ENCODE assay signal across 15 cellular contexts in genomic region chr5:139413963-139414362, GRCh38. TPM values are rescaled to one million over a fixed set of nuclear protein-coding genes. Genes with fewer than 3 reads are reported as not detected.
DNase-seq lines count a peak whose midpoint lies in the region; ATAC-seq and TF ChIP-seq lines count a peak whose summit lies in the region.
"Had no signal": no experiment of that assay in that cellular context is flagged by ENCODE, and none has a peak within 500 bp of the region (broad histone marks: within the 10 kb centered on the region; RNA-seq: fewer than 3 reads in every experiment).

No MANE protein-coding gene starts in this region.

- intact Hi-C loops in Right ventricle myocardium superior (cut with DNase I), result loop anchor here (10.0 kb wide), 1 partner anchor 119 kb away; the partner anchor contains the start of gene MATR3
- intact Hi-C loops in dorsolateral prefrontal cortex (cut with DNase I), result no loop called here
- intact Hi-C loops in A673 (cut with micrococcal nuclease; ENCODE audit: unreplicated experiment), result no loop called here

- ATAC-seq in Right ventricle myocardium superior (ENCODE audit: poor library complexity) (no peak), HG02588 (IDR thresholded peaks at IDR 0.05; ENCODE audit: unreplicated experiment) (no peak), esophagus mucosa (no peak)
- ATAC-seq: left colon had no signal

- TF ChIP-seq CTCF in right atrium auricular region (IDR thresholded peaks at IDR 0.05), result no peak
- TF ChIP-seq CTCF in KMS-11 (conservative IDR thresholded peaks at IDR 0.05; ENCODE audit: low read depth, low read length), result no peak
- TF ChIP-seq CTCF in dorsolateral prefrontal cortex (IDR thresholded peaks at IDR 0.05 in 54 of 56, conservative IDR thresholded peaks at IDR 0.05 in 2 of 56; ENCODE audit: low read depth in 1 of 56, partially characterized antibody in 56 of 56), result no peak
- TF ChIP-seq CTCF in suprapubic skin (IDR thresholded peaks at IDR 0.05), result no peak
- TF ChIP-seq CTCF in A673 (conservative IDR thresholded peaks at IDR 0.05; ENCODE audit: low read depth, low read length), result no peak

- POLR2A ChIA-PET in A673 (lab: Charles Lee; ENCODE audit: low non-redundant PET), result no interaction called here

- peak overlapping the region; percentile 78 to 94 for H3K27ac ChIP-seq in right atrium auricular region
- peak overlapping the region; percentile 94 for H3K27ac ChIP-seq in KMS-11
- H3K27ac ChIP-seq in dorsolateral prefrontal cortex, result peak overlapping the region in 58 of 59 donors; percentile 63 to 96 (median 90)
- H3K27ac ChIP-seq in suprapubic skin, result peak overlapping the region; percentile 28
- H3K27ac ChIP-seq in A673 (ENCODE audit: low read depth, low read length, poor library complexity, severe bottlenecking), result no peak overlapping the region

- no peaks in the 10 kb centered on the region for H4K20me1 ChIP-seq in KMS-11 (ENCODE audit: insufficient read depth)

- H3K79me2 ChIP-seq in KMS-11 (ENCODE audit: insufficient read depth, low read depth), result no peaks in the 10 kb centered on the region

- DNase-seq in right atrium auricular region (ENCODE audit: low spot score) (no peak), Right ventricle myocardium superior (no peak), dorsolateral prefrontal cortex (no peak), suprapubic skin (ENCODE audit: low spot score in 2 of 2) (no peak), A673 (ENCODE audit: low spot score) (no peak)
- DNase-seq: foreskin melanocyte, GDM1, H7, left colon, NCI-H1417, NCI-H526 treated with DMSO at 0.1 percent for 48 hours had no signal

- no peaks in the 10 kb centered on the region for H3K36me3 ChIP-seq in right atrium auricular region
- no peaks in the 10 kb centered on the region for H3K36me3 ChIP-seq in KMS-11 (ENCODE audit: insufficient read depth)
- H3K36me3 ChIP-seq in suprapubic skin, result no peaks in the 10 kb centered on the region
- no peaks in the 10 kb centered on the region for H3K36me3 ChIP-seq in A673 (ENCODE audit: insufficient read depth, low read length, poor library complexity, severe bottlenecking)

- H3K4me2 ChIP-seq in KMS-11, result peak overlapping the region; percentile 94

- H2AFZ ChIP-seq in KMS-11 (ENCODE audit: low read depth), result peak overlapping the region; percentile 46

- H3K9me3 ChIP-seq in right atrium auricular region (no peaks in the 10 kb centered on the region), suprapubic skin (no peaks in the 10 kb centered on the region), A673 (ENCODE audit: low read depth, low read length, poor library complexity, severe bottlenecking) (no peaks in the 10 kb centered on the region)

- peak overlapping the region; percentile 65 for H3K9ac ChIP-seq in KMS-11

- CTCF ChIA-PET in A673 (lab: Charles Lee), result no interaction called here

- no peak for TF ChIP-seq POLR2A in suprapubic skin (IDR thresholded peaks at IDR 0.05)

- TF ChIP-seq EP300 in suprapubic skin (IDR thresholded peaks at IDR 0.05), result no peak

- WGBS in suprapubic skin, result 69% methylated on average over 6 of the region's 6 CpGs

- H3K4me3 ChIP-seq in right atrium auricular region, result no peak overlapping the region
- no peak overlapping the region for H3K4me3 ChIP-seq in KMS-11 (IDR thresholded peaks at IDR 0.05; ENCODE audit: insufficient read depth, low read depth, low read length)
- H3K4me3 ChIP-seq in dorsolateral prefrontal cortex, result peak overlapping the region in 1 of 59 donors; percentile 1
- H3K4me3 ChIP-seq in suprapubic skin, result no peak overlapping the region
- no peak overlapping the region for H3K4me3 ChIP-seq in A673 (ENCODE audit: low read depth, low read length, poor library complexity, severe bottlenecking)

- peaks cover 0 to 54% of the 10 kb centered on the region in 2 donors for H3K4me1 ChIP-seq in right atrium auricular region
- H3K4me1 ChIP-seq in KMS-11 (ENCODE audit: low read depth, poor library complexity, severe bottlenecking), result peaks cover 71% of the 10 kb centered on the region
- H3K4me1 ChIP-seq in suprapubic skin, result peaks cover 40% of the 10 kb centered on the region
- H3K4me1 ChIP-seq in A673 (ENCODE audit: insufficient read depth, low read length, poor library complexity, severe bottlenecking), result no peaks in the 10 kb centered on the region

- H3K27me3 ChIP-seq in right atrium auricular region, result no peaks in the 10 kb centered on the region
- H3K27me3 ChIP-seq in KMS-11 (ENCODE audit: insufficient read depth, low read depth), result no peaks in the 10 kb centered on the region
- no peaks in the 10 kb centered on the region for H3K27me3 ChIP-seq in dorsolateral prefrontal cortex
- H3K27me3 ChIP-seq in suprapubic skin, result no peaks in the 10 kb centered on the region
- no peaks in the 10 kb centered on the region for H3K27me3 ChIP-seq in A673 (replicated peaks; ENCODE audit: insufficient read depth, low read depth, low read length, poor library complexity)

- no TSS peak for BruUV-seq in A673 (replicated peaks; lab: Mats Ljungman, UMichigan)

RNA-seq across cellular contexts. Expression of gene SPATA24, which starts 10.1 kb away (rescaled TPM):
- total RNA-seq in right atrium auricular region (10 to 100 TPM in 1 of 2 donors, 1 to 10 TPM in 1; 9.5 to 29.7 TPM), Right ventricle myocardium superior (17.1 TPM), dorsolateral prefrontal cortex (10 to 100 TPM in 6 of 120 experiments, 1 to 10 TPM in 114; 2.5 to 12.3 (median 6.3) TPM), suprapubic skin (1 to 10 TPM in 3 of 4 donors, not detected in 1; 1.3 to 2.2 (median 1.4) TPM), A673 (2021) (4.0 and 4.2 TPM in 2 replicates), esophagus mucosa (3.7 TPM)

RNA-seq across cellular contexts. Expression of gene PROB1, which starts 19.1 kb away (rescaled TPM):
- total RNA-seq in right atrium auricular region (10 to 100 TPM; 15.8 to 28.6 TPM), Right ventricle myocardium superior (50.3 TPM), dorsolateral prefrontal cortex (10 to 100 TPM in 1 of 120 experiments, 1 to 10 TPM in 119; 2.1 to 10.7 (median 3.4) TPM), suprapubic skin (under 1 TPM; 0.08 to 0.44 (median 0.35) TPM), A673 (2021) (0.82 and 1.0 TPM in 2 replicates), esophagus mucosa (1.9 TPM)

RNA-seq across cellular contexts. Expression of gene MZB1, which starts 24.2 kb away (rescaled TPM):
- total RNA-seq in right atrium auricular region (1 to 10 TPM in 1 of 2 donors, under 1 TPM in 1; 0.70 to 1.3 TPM), Right ventricle myocardium superior (0.70 TPM), dorsolateral prefrontal cortex (1 to 10 TPM in 8 of 120 experiments, under 1 TPM in 37, not detected in 75; 0.25 to 3.6 (median 0.63) TPM), suprapubic skin (not detected), A673 (2021) (not detected in 2 replicates), esophagus mucosa (3.3 TPM)
- total RNA-seq: H7 had no signal

RNA-seq across cellular contexts. Expression of gene DNAJC18, which starts 25.4 kb away (rescaled TPM):
- total RNA-seq in right atrium auricular region (1 to 10 TPM; 5.9 to 8.5 TPM), Right ventricle myocardium superior (11.5 TPM), dorsolateral prefrontal cortex (10 to 100 TPM; 26.6 to 69.5 (median 49.7) TPM), suprapubic skin (1 to 10 TPM; 2.2 to 7.2 (median 2.9) TPM), A673 (2021) (16.7 and 21.1 TPM in 2 replicates), esophagus mucosa (2.2 TPM)

RNA-seq across cellular contexts. Expression of gene SLC23A1, which starts 30.9 kb away (rescaled TPM):
- total RNA-seq in right atrium auricular region, result not detected
- not detected for total RNA-seq in Right ventricle myocardium superior
- 1 to 10 TPM in 2 of 120 experiments, under 1 TPM in 1, not detected in 117; 0.19 to 1.4 (median 1.2) TPM for total RNA-seq in dorsolateral prefrontal cortex
- total RNA-seq in suprapubic skin, result 1 to 10 TPM in 3 of 4 donors, not detected in 1; 2.3 to 6.4 (median 3.0) TPM
- not detected in 2 replicates for total RNA-seq in A673 (2021)
- 0.28 TPM for total RNA-seq in esophagus mucosa
- total RNA-seq: H7, neural crest cell had no signal
